ENCODE assay signal across 18 cellular contexts in the genomic region with DNA sequence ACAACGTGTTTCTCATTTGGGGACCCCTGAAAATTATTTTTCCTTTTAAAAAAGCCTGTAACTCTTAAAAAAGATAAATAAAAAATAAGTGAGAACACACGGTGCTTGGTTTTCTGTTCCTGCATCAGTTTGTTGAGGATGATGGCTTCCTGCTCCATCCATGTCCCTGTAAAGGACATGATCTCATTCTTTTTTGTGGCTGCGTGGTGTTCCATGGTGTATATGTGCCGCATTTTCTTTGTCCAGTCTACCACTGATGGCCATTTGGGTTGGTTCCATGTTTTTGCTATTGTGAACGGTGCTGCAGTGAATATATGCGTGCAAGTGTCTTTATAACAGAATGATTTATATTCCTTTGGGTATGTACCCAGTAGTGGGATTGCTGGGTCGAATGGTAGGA. TPM values are rescaled to one million over a fixed set of nuclear protein-coding genes. Genes with fewer than 3 reads are reported as not detected.
A peak's percentile ranks its signal among the peaks of the same experiment; 100 is the strongest.
DNase-seq lines count a peak whose midpoint lies in the region; ATAC-seq and TF ChIP-seq lines count a peak whose summit lies in the region.
"Had no signal": no experiment of that assay in that cellular context is flagged by ENCODE, and none has a peak within 500 bp of the region (broad histone marks: within the 10 kb centered on the region; RNA-seq: fewer than 3 reads in every experiment).

No MANE protein-coding gene starts in this region.

- POLR2A ChIA-PET in WTC11 (lab: Charles Lee) = no interaction called here

- H3K9me2 ChIP-seq in DOHH2 (replicated peaks; ENCODE audit: control insufficient read depth, low read length) = no peaks in the 10 kb centered on the region

- intact Hi-C loops in spleen (cut with DNase I; ENCODE audit: low total_unique reads) = no loop called here

- ATAC-seq in memory B cell (ENCODE audit: low read depth) = no peak
- no peak for ATAC-seq in WTC11
- ATAC-seq in GM19035 (IDR thresholded peaks at IDR 0.05; ENCODE audit: unreplicated experiment) = no peak
- ATAC-seq: left lobe of liver had no signal

- no peak for TF ChIP-seq POLR2A in spleen (IDR thresholded peaks at IDR 0.05)

- TF ChIP-seq CTCF in DOHH2 (IDR thresholded peaks at IDR 0.05; ENCODE audit: low read depth, low read length, poor library complexity, severe bottlenecking) (no peak), spleen (IDR thresholded peaks at IDR 0.05 in 8 of 11, conservative IDR thresholded peaks at IDR 0.05 in 3 of 11) (no peak), WTC11 (IDR thresholded peaks at IDR 0.05) (no peak)

- H3K27ac Mint-ChIP-seq in memory B cell (peak overlapping the region; percentile 33), WTC11 (no peak overlapping the region)
- H3K27ac Mint-ChIP-seq: activated naive CD4-positive, alpha-beta T cell treated with anti-CD3 and anti-CD28 coated beads, Interleukin-2, amount 50 U/mL, for 24 hours; T-helper 2 cell treated with Interferon-gamma antibody and Interleukin-4, amounts not matched to agents 5 μg/mL and 100 μg/mL, for 36 hours had no signal

- H3K27ac ChIP-seq in DOHH2 (ENCODE audit: low read depth, low read length) = no peak overlapping the region
- H3K27ac ChIP-seq in SJCRH30 = no peak overlapping the region
- peak overlapping the region in 5 of 8 donors; percentile 41 to 85 (median 73) for H3K27ac ChIP-seq in spleen

- H4K20me1 ChIP-seq in DOHH2 (ENCODE audit: control insufficient read depth, insufficient read depth, low read depth, low read length) = peaks cover 13% of the 10 kb centered on the region; the same call in 1 of the 2 replicates

- H3K36me3 ChIP-seq in DOHH2 (ENCODE audit: control insufficient read depth, low read length) = peaks cover 23% of the 10 kb centered on the region
- peaks cover 45% of the 10 kb centered on the region for H3K36me3 ChIP-seq in SJCRH30
- H3K36me3 ChIP-seq in spleen = no peaks in the 10 kb centered on the region

- DNase-seq in SJCRH30 (no peak), memory B cell (ENCODE audit: low spot score in 2 of 2) (no peak), spleen (no peak), WTC11 (ENCODE audit: low spot score) (no peak), NCI-H226 (no peak)
- no peak for DNase-seq in stimulated activated CD4-positive, alpha-beta T cell treated with anti-CD3 and anti-CD28 coated beads, Interleukin-1b, Interleukin-23, amount 100 ng/mL, for 48 hours
- DNase-seq: activated CD4-positive, alpha-beta T cell treated with anti-CD3 and anti-CD28 coated beads for 4 hours; activated CD8-positive, alpha-beta memory T cell treated with anti-CD3 and anti-CD28 coated beads, Interleukin-2, amount 50 U/mL, for 48 hours; DMS 273 treated with DMSO at 0.1 percent for 48 hours; effector memory CD4-positive, alpha-beta T cell; NCI-H1105; NCI-H2171; SHP77 treated with DMSO at 0.1 percent for 48 hours had no signal

- CTCF ChIA-PET in WTC11 (lab: Charles Lee) = no interaction called here

- H3K9me3 Mint-ChIP-seq in memory B cell (no peaks in the 10 kb centered on the region), WTC11 (no peaks in the 10 kb centered on the region)
- H3K9me3 Mint-ChIP-seq: activated naive CD4-positive, alpha-beta T cell treated with anti-CD3 and anti-CD28 coated beads, Interleukin-2, amount 50 U/mL, for 24 hours; T-helper 2 cell treated with Interferon-gamma antibody and Interleukin-4, amounts not matched to agents 5 μg/mL and 100 μg/mL, for 36 hours had no signal

- H3K9me3 ChIP-seq in DOHH2 (ENCODE audit: control insufficient read depth, insufficient read depth, low read length) = no peaks in the 10 kb centered on the region
- H3K9me3 ChIP-seq in SJCRH30 (replicated peaks) = no peaks in the 10 kb centered on the region
- no peaks in the 10 kb centered on the region for H3K9me3 ChIP-seq in spleen

- WGBS in spleen, 5 donors = 92 to 96% (median 94%) methylated on average over 7 of the region's 7 CpGs

- peak overlapping the region; percentile 52 for H3K4me2 ChIP-seq in DOHH2 (ENCODE audit: low read length)

- peaks cover 43% of the 10 kb centered on the region for H3K4me1 ChIP-seq in DOHH2 (ENCODE audit: control insufficient read depth, low read length)
- H3K4me1 ChIP-seq in SJCRH30 = peaks cover 44% of the 10 kb centered on the region
- H3K4me1 ChIP-seq in spleen = peaks cover 7 to 75% (median 61%) of the 10 kb centered on the region in 6 donors

- H3K27me3 Mint-ChIP-seq in memory B cell (no peaks in the 10 kb centered on the region), WTC11 (ENCODE audit: low read depth) (peaks cover 3% of the 10 kb centered on the region)
- H3K27me3 Mint-ChIP-seq: activated naive CD4-positive, alpha-beta T cell treated with anti-CD3 and anti-CD28 coated beads, Interleukin-2, amount 50 U/mL, for 24 hours had no signal

- no peak overlapping the region for H3K4me3 ChIP-seq in DOHH2 (ENCODE audit: low read length)
- H3K4me3 ChIP-seq in SJCRH30 = peak overlapping the region; percentile 88
- no peak overlapping the region for H3K4me3 ChIP-seq in spleen

- H3F3A ChIP-seq in DOHH2 (ENCODE audit: control insufficient read depth, insufficient read depth) = no peaks in the 10 kb centered on the region

- peaks cover 69% of the 10 kb centered on the region for H3K79me2 ChIP-seq in DOHH2 (ENCODE audit: control insufficient read depth, low read length)

- H3K4me1 Mint-ChIP-seq in memory B cell (peaks cover 45% of the 10 kb centered on the region), WTC11 (peaks cover 34% of the 10 kb centered on the region)

- H3K36me3 Mint-ChIP-seq in memory B cell (peaks cover 15% of the 10 kb centered on the region), WTC11 (no peaks in the 10 kb centered on the region; the same call in 1 of the 2 replicates)

- peak overlapping the region; percentile 52 for H3K4me3 Mint-ChIP-seq in memory B cell
- H3K4me3 Mint-ChIP-seq in WTC11 = no peak overlapping the region

- no peaks in the 10 kb centered on the region for H3K27me3 ChIP-seq in DOHH2 (ENCODE audit: control insufficient read depth, low read length)
- H3K27me3 ChIP-seq in SJCRH30 = no peaks in the 10 kb centered on the region
- H3K27me3 ChIP-seq in spleen (replicated peaks in 1 of 7) = no peaks in the 10 kb centered on the region

TF ChIP-seq in WTC11, 78 proteins besides CTCF, POLR2A, EP300 and RAD21:
- no peak for TF ChIP-seq CBFB (CRISPR knock-in tag; IDR thresholded peaks at IDR 0.05; ENCODE audit: low read depth)
- no peak for TF ChIP-seq HMGA2 (CRISPR knock-in tag; IDR thresholded peaks at IDR 0.05)
- TF ChIP-seq OVOL2 (CRISPR knock-in tag; IDR thresholded peaks at IDR 0.05; ENCODE audit: borderline replicate concordance) = no peak
- TF ChIP-seq PRRX2 (CRISPR knock-in tag; IDR thresholded peaks at IDR 0.05) = no peak
- TF ChIP-seq, protein P1, sequence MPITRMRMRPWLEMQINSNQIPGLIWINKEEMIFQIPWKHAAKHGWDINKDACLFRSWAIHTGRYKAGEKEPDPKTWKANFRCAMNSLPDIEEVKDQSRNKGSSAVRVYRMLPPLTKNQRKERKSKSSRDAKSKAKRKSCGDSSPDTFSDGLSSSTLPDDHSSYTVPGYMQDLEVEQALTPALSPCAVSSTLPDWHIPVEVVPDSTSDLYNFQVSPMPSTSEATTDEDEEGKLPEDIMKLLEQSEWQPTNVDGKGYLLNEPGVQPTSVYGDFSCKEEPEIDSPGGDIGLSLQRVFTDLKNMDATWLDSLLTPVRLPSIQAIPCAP (CRISPR knock-in tag; IDR thresholded peaks at IDR 0.05) = no peak
- no peak for TF ChIP-seq JUN (CRISPR knock-in tag; IDR thresholded peaks at IDR 0.05)
- TF ChIP-seq SMAD4 (CRISPR knock-in tag; IDR thresholded peaks at IDR 0.05) = no peak
- TF ChIP-seq TP53 (CRISPR knock-in tag; IDR thresholded peaks at IDR 0.05) = no peak
- TF ChIP-seq ZNF416 (CRISPR knock-in tag; IDR thresholded peaks at IDR 0.05) = no peak

RNA-seq across cellular contexts. Expression of a gene that starts 2.3 kb away (rescaled TPM):
- 463 and 473 TPM in 2 replicates for total RNA-seq in SJCRH30 (2014; rRNA removed; shearing (Covaris generic))
- total RNA-seq in spleen (100 to 1,000 TPM in 6 of 7 donors, 10 to 100 TPM in 1; 98.5 to 276 (median 124) TPM), WTC11 (2021) (84.9 to 101 TPM (median 93.4 TPM) in 3 replicates)
- 100 to 1,000 TPM; 117 to 160 (median 158) TPM for polyA plus RNA-seq in spleen

Comparison
In these comparisons a context has a peak if more than half of its experiments do, and no peak if none do; other contexts are left out.
1. H3K27ac ChIP-seq: peak in spleen (5 of 8); none in DOHH2 (single experiment) and SJCRH30 (single experiment).